1 cellular context compared by ENCODE assay signal in the genomic region with DNA sequence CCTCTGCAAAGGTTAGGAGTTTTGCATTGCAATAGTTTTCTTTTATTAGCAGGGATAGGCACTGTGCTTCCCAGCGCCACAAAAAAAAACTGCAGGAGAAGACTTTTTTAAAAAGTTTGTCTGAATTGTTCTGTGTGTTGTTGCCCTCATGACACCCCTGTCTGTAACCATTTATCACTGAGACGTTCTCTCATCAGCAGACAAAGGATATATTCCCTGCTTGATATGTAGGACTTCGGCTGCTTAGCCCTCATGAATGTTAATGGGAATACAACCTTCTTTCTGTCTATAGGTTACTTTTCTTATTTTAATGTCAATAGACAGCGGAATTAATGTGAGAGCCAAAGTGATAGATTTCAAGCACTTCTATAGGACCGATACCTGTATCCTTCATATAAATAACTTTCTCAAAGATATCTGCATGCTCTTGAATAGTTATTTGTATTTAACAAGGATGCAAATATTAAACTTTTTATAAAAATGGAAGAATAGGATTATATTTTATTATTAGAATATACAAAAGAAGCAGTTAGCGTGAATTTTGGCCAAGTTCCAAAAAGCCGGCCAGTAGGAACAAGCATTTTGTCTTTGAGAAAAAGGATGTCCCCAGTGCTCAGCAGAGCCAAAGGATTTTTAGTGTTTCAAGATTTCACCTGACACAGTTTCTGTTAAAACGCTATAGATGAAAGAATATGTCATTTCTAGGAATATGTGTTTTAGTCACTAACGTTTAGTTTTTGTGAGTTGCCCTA.
TF ChIP-seq lines count a peak whose summit lies in the region.

No MANE protein-coding gene starts in this region.

TF ChIP-seq in endothelial cell of umbilical vein, 7 proteins besides CTCF, POLR2A, EP300 and RAD21:
- TF ChIP-seq EZH2 (IDR thresholded peaks at IDR 0.05; ENCODE audit: borderline replicate concordance, low read depth, low read length, severe bottlenecking), result no peak
